In the genomic region with DNA sequence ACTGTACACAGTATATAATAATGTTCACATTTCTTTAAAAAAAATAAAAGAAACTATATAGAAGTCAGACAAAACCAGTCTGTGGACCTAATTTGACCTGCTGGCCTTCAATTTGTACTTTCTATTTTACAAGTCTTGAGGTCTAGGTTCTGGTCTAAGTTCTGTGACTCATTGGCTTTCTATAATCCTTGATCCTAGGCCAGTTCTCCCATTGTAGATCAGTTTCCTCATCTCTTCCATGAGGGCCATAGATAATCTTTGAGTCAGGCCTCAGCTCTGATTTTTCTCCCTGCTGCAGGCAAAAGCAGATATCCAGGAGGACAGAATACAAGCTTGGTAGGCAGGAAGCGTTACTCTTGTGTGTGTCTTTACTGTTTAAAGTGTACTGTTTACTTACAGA, we compare ENCODE assay signal across 16 cellular contexts.
DNase-seq lines count a peak whose midpoint lies in the region; ATAC-seq, FAIRE-seq and TF ChIP-seq lines count a peak whose summit lies in the region.
"Had no signal": no experiment of that assay in that cellular context is flagged by ENCODE, and none has a peak within 500 bp of the region (broad histone marks: within the 10 kb centered on the region; RNA-seq: fewer than 3 reads in every experiment).

No MANE protein-coding gene starts in this region.

- H3K36me3 ChIP-seq in GM23248 (ENCODE audit: low read depth) (no peaks in the 10 kb centered on the region), PC-3 (ENCODE audit: low read depth, low read length) (no peaks in the 10 kb centered on the region), bronchial epithelial cell (ENCODE audit: control insufficient read depth, insufficient read depth, low read length) (no peaks in the 10 kb centered on the region)

- H3F3A ChIP-seq in GM23248 (ENCODE audit: insufficient read depth) (no peaks in the 10 kb centered on the region), PC-3 (ENCODE audit: low read length, unreplicated experiment) (peaks cover 7% of the 10 kb centered on the region)

- peak; percentile 48 for ATAC-seq in PC-3
- no peak for ATAC-seq in HG03442 (IDR thresholded peaks at IDR 0.05; ENCODE audit: unreplicated experiment)

- POLR2A ChIA-PET in PC-3 (lab: Charles Lee; ENCODE audit: unreplicated experiment), result no interaction called here

- intact Hi-C loops in PC-3 (cut with micrococcal nuclease), result loop anchor here (10.0 kb wide), 1 partner anchor 195 kb away; no protein-coding TSS in a partner anchor

- H3K9me2 ChIP-seq in GM23248 (ENCODE audit: insufficient read depth) (no peaks in the 10 kb centered on the region), PC-3 (replicated peaks; ENCODE audit: low read length) (no peaks in the 10 kb centered on the region)

- TF ChIP-seq CTCF in PC-3 (conservative IDR thresholded peaks at IDR 0.05; ENCODE audit: low read depth, low read length) (no peak), bronchial epithelial cell (IDR thresholded peaks at IDR 0.05; ENCODE audit: insufficient read depth, low read length, severe bottlenecking) (no peak), foreskin fibroblast (IDR thresholded peaks at IDR 0.05; ENCODE audit: low read depth, low read length) (no peak)

- no TSS peak for BruUV-seq in PC-3 (replicated peaks; lab: Mats Ljungman, UMichigan)

- H3K27me3 ChIP-seq in GM23248 (replicated peaks; ENCODE audit: insufficient read depth), result no peaks in the 10 kb centered on the region
- H3K27me3 ChIP-seq in PC-3 (ENCODE audit: low read length), result no peaks in the 10 kb centered on the region
- no peaks in the 10 kb centered on the region for H3K27me3 ChIP-seq in bronchial epithelial cell (ENCODE audit: control insufficient read depth, insufficient read depth, low read length)

- DNase-seq in GM23248, result peak; percentile 5
- peak; percentile 72 for DNase-seq in PC-3
- peak; percentile 58 for DNase-seq in bronchial epithelial cell (ENCODE audit: low read depth)
- DNase-seq in foreskin fibroblast, result peak; percentile 2 to 40
- no peak for DNase-seq in foreskin melanocyte
- no peak for DNase-seq in NCI-H2081 (lab: John Stamatoyannopoulos, UW)
- DNase-seq in T-helper 9 cell, result no peak
- DNase-seq: Kasumi-1, MV-4-11, NCI-H1417 treated with DMSO at 0.1 percent for 48 hours, NCI-H2029, NCI-H2171 treated with DMSO at 0.1 percent for 48 hours, NCI-H748 treated with DMSO at 0.1 percent for 48 hours had no signal

- no peaks in the 10 kb centered on the region for H3K9me3 ChIP-seq in GM23248 (ENCODE audit: low read depth)
- no peaks in the 10 kb centered on the region for H3K9me3 ChIP-seq in PC-3 (ENCODE audit: low read length)

- H3K4me3 ChIP-seq in GM23248 (no peak overlapping the region), PC-3 (ENCODE audit: low read length) (no peak overlapping the region), bronchial epithelial cell (ENCODE audit: low read depth, low read length) (no peak overlapping the region), foreskin fibroblast (ENCODE audit: low read depth in 1 of 2, low read length in 2 of 2) (no peak overlapping the region)

- H3K9ac ChIP-seq in GM23248 (no peak overlapping the region), PC-3 (ENCODE audit: low read length) (no peak overlapping the region)

- CTCF ChIA-PET in PC-3 (lab: Charles Lee), result no interaction called here

- H3K27ac ChIP-seq in GM23248, result no peak overlapping the region
- H3K27ac ChIP-seq in PC-3 (ENCODE audit: low read length), result peak overlapping the region; percentile 21
- H3K27ac ChIP-seq: C4-2B had no signal

- H3K79me2 ChIP-seq in GM23248 (ENCODE audit: insufficient read depth), result no peaks in the 10 kb centered on the region
- no peaks in the 10 kb centered on the region for H3K79me2 ChIP-seq in PC-3 (ENCODE audit: low read length)

- FAIRE-seq in bronchial epithelial cell (lab: Jason Lieb, UNC), result no peak
- FAIRE-seq: H1 had no signal

- in situ Hi-C loops in GM23248 (cut with MboI), result no loop called here

- WGBS in GM23248 (ENCODE audit: low coverage in 1 of 2, low lambda C conversion rate in 2 of 2, missing lambda C conversion rate in 2 of 2), 2 experiments, result 9 to 23% methylated on average over 1 of the region's 1 CpG

- no peak overlapping the region for H2AFZ ChIP-seq in GM23248
- H2AFZ ChIP-seq in PC-3 (ENCODE audit: low read length), result no peak overlapping the region

- H4K20me1 ChIP-seq in GM23248 (ENCODE audit: insufficient read depth) (no peaks in the 10 kb centered on the region), PC-3 (ENCODE audit: low read length) (no peaks in the 10 kb centered on the region)

- H3K4me1 ChIP-seq in GM23248 (ENCODE audit: insufficient read depth) (no peaks in the 10 kb centered on the region), PC-3 (ENCODE audit: insufficient read depth, low read length) (peaks cover 54% of the 10 kb centered on the region)

- no peak overlapping the region for H3K4me2 ChIP-seq in GM23248 (ENCODE audit: unreplicated experiment)
- no peak overlapping the region for H3K4me2 ChIP-seq in PC-3 (ENCODE audit: low read length)

Comparison
In these comparisons a context has a peak if more than half of its experiments do, and no peak if none do; other contexts are left out.
1. DNase-seq: peak in GM23248 (single experiment), PC-3 (single experiment), bronchial epithelial cell (single experiment) and foreskin fibroblast (2 of 2); none in foreskin melanocyte (single experiment), NCI-H2081 (0 of 2) and T-helper 9 cell (single experiment).